9 cellular contexts compared by ENCODE assay signal in genomic region chr3:138594935-138595259, GRCh38. TPM values are rescaled to one million over a fixed set of nuclear protein-coding genes. Genes with fewer than 3 reads are reported as not detected.
DNase-seq lines count a peak whose midpoint lies in the region; ATAC-seq and TF ChIP-seq lines count a peak whose summit lies in the region.
"Had no signal": no experiment of that assay in that cellular context is flagged by ENCODE, and none has a peak within 500 bp of the region (broad histone marks: within the 10 kb centered on the region; RNA-seq: fewer than 3 reads in every experiment).

No MANE protein-coding gene starts in this region.

- H3K27me3 Mint-ChIP-seq in IgD-negative memory B cell (no peaks in the 10 kb centered on the region), chondrocyte (ENCODE audit: low read depth) (no peaks in the 10 kb centered on the region), osteocyte (ENCODE audit: unreplicated experiment) (no peaks in the 10 kb centered on the region)

- no peaks in the 10 kb centered on the region for H3K9me3 Mint-ChIP-seq in IgD-negative memory B cell
- H3K9me3 Mint-ChIP-seq in chondrocyte (ENCODE audit: low read depth): peaks cover 3% of the 10 kb centered on the region
- no peaks in the 10 kb centered on the region for H3K9me3 Mint-ChIP-seq in osteocyte (ENCODE audit: unreplicated experiment)

- H3K27ac ChIP-seq in foreskin keratinocyte: no peak overlapping the region

- H3K27ac Mint-ChIP-seq in IgD-negative memory B cell (peak overlapping the region; percentile 57 to 96 (median 81)), chondrocyte (ENCODE audit: unreplicated experiment) (peak overlapping the region; percentile 63), osteocyte (ENCODE audit: unreplicated experiment) (peak overlapping the region; percentile 95)

- H3K36me3 Mint-ChIP-seq in IgD-negative memory B cell (no peaks in the 10 kb centered on the region), chondrocyte (ENCODE audit: low read depth) (no peaks in the 10 kb centered on the region), osteocyte (ENCODE audit: unreplicated experiment) (no peaks in the 10 kb centered on the region)

- H3K4me1 Mint-ChIP-seq in IgD-negative memory B cell: peaks cover 3 to 11% (median 10%) of the 10 kb centered on the region in 3 donors
- H3K4me1 Mint-ChIP-seq in chondrocyte (ENCODE audit: low read depth): peaks cover 12% of the 10 kb centered on the region
- peaks cover 5% of the 10 kb centered on the region for H3K4me1 Mint-ChIP-seq in osteocyte (ENCODE audit: unreplicated experiment)

- no peak for DNase-seq in chondrocyte (ENCODE audit: low spot score)
- DNase-seq in osteocyte (ENCODE audit: extremely low spot score, unreplicated experiment): no peak
- no peak for DNase-seq in foreskin keratinocyte
- no peak for DNase-seq in NCI-H2081 treated with DMSO at 0.1 percent for 48 hours (lab: John Stamatoyannopoulos, UW)
- no peak for DNase-seq in activated gamma-delta T cell (lab: John Stamatoyannopoulos, UW)
- DNase-seq: Kasumi-1 had no signal

- H3K4me3 Mint-ChIP-seq in IgD-negative memory B cell (peak overlapping the region; percentile 90 to 96 (median 95)), chondrocyte (ENCODE audit: unreplicated experiment) (no peak overlapping the region), osteocyte (ENCODE audit: unreplicated experiment) (peak overlapping the region; percentile 94)

- peak; percentile 55 for TF ChIP-seq CTCF in chondrocyte (IDR thresholded peaks at IDR 0.05)
- no peak for TF ChIP-seq CTCF in osteocyte (IDR thresholded peaks at IDR 0.05)
- TF ChIP-seq CTCF in foreskin keratinocyte (conservative IDR thresholded peaks at IDR 0.05): no peak

- no peaks in the 10 kb centered on the region for H3K27me3 ChIP-seq in foreskin keratinocyte

- peak; percentile 8 for ATAC-seq in GM18498 (IDR thresholded peaks at IDR 0.05; ENCODE audit: unreplicated experiment)
- no peak for ATAC-seq in activated CD4-positive, CD25-positive, alpha-beta regulatory T cell treated with anti-CD3 and anti-CD28 coated beads, Interleukin-2, amount 50 U/mL, for 24 hours
- ATAC-seq in foreskin keratinocyte: no peak

- no peaks in the 10 kb centered on the region for H3K4me1 ChIP-seq in foreskin keratinocyte

RNA-seq across cellular contexts. Expression of gene CEP70, which starts 0.8 kb away (rescaled TPM):
- polyA plus RNA-seq in IgD-negative memory B cell (6.1 TPM), foreskin keratinocyte (3.5 and 4.2 TPM in 2 replicates)
- total RNA-seq in chondrocyte (11.4 to 12.9 TPM (median 12.8 TPM) in 3 replicates), osteocyte (16.0 and 16.1 TPM in 2 replicates), foreskin keratinocyte (8.8 TPM in 2 replicates)

RNA-seq across cellular contexts. Expression of gene FAIM, which starts 13.7 kb away (rescaled TPM):
- polyA plus RNA-seq in IgD-negative memory B cell: 14.3 TPM
- total RNA-seq in chondrocyte: 10.6 to 17.0 TPM (median 16.5 TPM) in 3 replicates
- 8.5 and 9.7 TPM in 2 replicates for total RNA-seq in osteocyte
- 8.0 and 8.7 TPM in 2 replicates for total RNA-seq in foreskin keratinocyte
- 8.8 and 13.1 TPM in 2 replicates for polyA plus RNA-seq in foreskin keratinocyte
